Comparison of ENCODE assay signal across 18 cellular contexts in the genomic region with DNA sequence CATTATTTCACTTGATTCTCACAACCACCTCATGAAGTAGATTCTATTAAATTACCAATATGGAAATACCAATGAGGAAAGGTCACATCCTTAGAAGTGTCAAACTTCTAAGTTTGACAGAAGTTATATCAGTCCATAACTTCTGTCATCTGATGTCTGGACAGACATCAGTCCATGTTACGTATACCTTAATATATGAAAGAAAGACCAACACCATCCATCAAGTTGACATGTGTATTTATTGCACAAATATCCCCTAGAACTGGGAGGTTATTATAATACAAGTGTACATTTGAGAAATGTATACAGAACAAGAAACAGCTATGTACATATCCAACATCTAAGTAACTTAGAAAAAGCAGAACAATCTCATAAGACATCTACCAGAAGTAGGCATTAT. TPM values are rescaled to one million over a fixed set of nuclear protein-coding genes. Genes with fewer than 3 reads are reported as not detected.
DNase-seq lines count a peak whose midpoint lies in the region; ATAC-seq, FAIRE-seq and TF ChIP-seq lines count a peak whose summit lies in the region.
"Had no signal": no experiment of that assay in that cellular context is flagged by ENCODE, and none has a peak within 500 bp of the region (broad histone marks: within the 10 kb centered on the region; RNA-seq: fewer than 3 reads in every experiment).

No MANE protein-coding gene starts in this region.

- no peak for TF ChIP-seq CTCF in activated CD8-positive, alpha-beta T cell treated with anti-CD3 and anti-CD28 coated beads for 36 hours (IDR thresholded peaks at IDR 0.05)
- TF ChIP-seq CTCF in HepG2 (CRISPR knock-in tag; IDR thresholded peaks at IDR 0.05) (no peak), right lobe of liver (IDR thresholded peaks at IDR 0.05) (no peak), K562 (IDR thresholded peaks at IDR 0.05 in 2 of 3, conservative IDR thresholded peaks at IDR 0.05 in 1 of 3; ENCODE audit: insufficient read depth in 2 of 3, low read depth in 1 of 3, low read length in 3 of 3) (no peak)

- H3K9me1 ChIP-seq in K562 (ENCODE audit: control insufficient read depth, insufficient read depth, low read length): no peaks in the 10 kb centered on the region

- WGBS in HepG2 (ENCODE audit: low lambda C conversion rate): 100% methylated on average over 1 of the region's 1 CpG
- 90% methylated on average over 1 of the region's 1 CpG for WGBS in right lobe of liver (ENCODE audit: insufficient coverage, low coverage, low lambda C conversion rate, missing lambda C conversion rate)
- WGBS in K562 (ENCODE audit: insufficient coverage, low coverage, missing lambda C conversion rate): 43% methylated on average over 1 of the region's 1 CpG

- CTCF ChIA-PET in activated CD8-positive, alpha-beta T cell treated with anti-CD3 and anti-CD28 coated beads for 36 hours (lab: Charles Lee): interaction anchor here (0.7 to 3.6 kb wide), 3 partner anchors 52 to 366 kb away, joined by 3 to 9 read pairs (median 6); no protein-coding TSS in a partner anchor
- CTCF ChIA-PET in activated CD8-positive, alpha-beta T cell treated with anti-CD3 and anti-CD28 coated beads, Interleukin-2, amount 10 ng/mL, durations not matched to agents 7 days and 5 days (lab: Charles Lee): interaction anchor here (1.1 to 1.8 kb wide), 3 partner anchors 12 to 422 kb away, joined by 4 read pairs; no protein-coding TSS in a partner anchor
- CTCF ChIA-PET in HepG2 (lab: Yijun Ruan, JAX; ENCODE audit: low intra/inter-chr PET ratio, low total read pairs): no interaction called here
- CTCF ChIA-PET in K562 (lab: Yijun Ruan, JAX; ENCODE audit: low intra/inter-chr PET ratio): no interaction called here

- peak overlapping the region; percentile 30 for H3K27ac Mint-ChIP-seq in activated CD8-positive, alpha-beta T cell treated with anti-CD3 and anti-CD28 coated beads for 36 hours
- no peak overlapping the region for H3K27ac Mint-ChIP-seq in activated CD8-positive, alpha-beta T cell treated with anti-CD3 and anti-CD28 coated beads, Interleukin-2, amount 10 ng/mL, durations not matched to agents 7 days and 5 days
- H3K27ac Mint-ChIP-seq: HFFc6, IgD-negative memory B cell had no signal

- H3K4me2 ChIP-seq in HepG2 (ENCODE audit: low read depth, low read length) (no peak overlapping the region), K562 (ENCODE audit: insufficient read depth, low read length) (no peak overlapping the region)

- H3K4me3 ChIP-seq in HepG2 (replicated peaks in 1 of 3; ENCODE audit: insufficient read depth in 1 of 3, low read depth in 2 of 3, low read length in 3 of 3) (no peak overlapping the region), right lobe of liver (no peak overlapping the region), K562 (no peak overlapping the region)
- H3K4me3 ChIP-seq: BLaER1 treated with 17β-estradiol and CSF1 and Interleukin-3, amounts not matched to agents 10 nM and 100 nM; HAP-1 had no signal

- BruUV-seq in HepG2 (replicated peaks; lab: Mats Ljungman, UMichigan): no TSS peak
- no TSS peak for BruUV-seq in K562 (replicated peaks; lab: Mats Ljungman, UMichigan)

- H4K20me1 ChIP-seq in HepG2 (ENCODE audit: insufficient read depth, low read length) (no peaks in the 10 kb centered on the region), K562 (replicated peaks; ENCODE audit: control insufficient read depth, insufficient read depth, low read length) (no peaks in the 10 kb centered on the region)

- H3K27me3 ChIP-seq in HepG2 (ENCODE audit: control insufficient read depth in 1 of 2, insufficient read depth in 2 of 2, low read length in 2 of 2) (no peaks in the 10 kb centered on the region), right lobe of liver (no peaks in the 10 kb centered on the region), K562 (ENCODE audit: control insufficient read depth in 2 of 2, insufficient read depth in 2 of 2, low read length in 2 of 2) (no peaks in the 10 kb centered on the region)
- H3K27me3 ChIP-seq: BLaER1 treated with 17β-estradiol and CSF1 and Interleukin-3, amounts not matched to agents 10 nM and 100 nM had no signal

- TF ChIP-seq EP300 in HepG2 (IDR thresholded peaks at IDR 0.05; ENCODE audit: low read depth in 2 of 2, low read length in 2 of 2) (no peak), HepG2 (CRISPR knock-in tag; IDR thresholded peaks at IDR 0.05; ENCODE audit: borderline replicate concordance) (no peak), K562 (IDR thresholded peaks at IDR 0.05; ENCODE audit: low read length) (no peak)

- in situ Hi-C loops in HepG2 (cut with HindIII; ENCODE audit: extremely low pct_ligation_motif_present, low pct_unique_long_range_greater_than_20kb) (no loop called here), K562 (cut with MboI) (no loop called here), G401 (cut with HindIII; ENCODE audit: low sequenced_read_pairs) (no loop called here)

- H3K36me3 ChIP-seq in HepG2 (replicated peaks in 1 of 2; ENCODE audit: control insufficient read depth in 1 of 2, insufficient read depth in 2 of 2, low read length in 2 of 2) (peaks cover 0 to 19% of the 10 kb centered on the region in 2 experiments; a peak in 2 of 5 replicates), right lobe of liver (peaks cover 0 to 11% (median 0%) of the 10 kb centered on the region in 4 donors), K562 (ENCODE audit: control insufficient read depth, insufficient read depth, low read length) (peaks cover 30% of the 10 kb centered on the region)
- H3K36me3 ChIP-seq: HAP-1 had no signal

- no peaks in the 10 kb centered on the region for H3K27me3 Mint-ChIP-seq in activated CD8-positive, alpha-beta T cell treated with anti-CD3 and anti-CD28 coated beads for 36 hours
- H3K27me3 Mint-ChIP-seq in activated CD8-positive, alpha-beta T cell treated with anti-CD3 and anti-CD28 coated beads, Interleukin-2, amount 10 ng/mL, durations not matched to agents 7 days and 5 days (ENCODE audit: low read depth): no peaks in the 10 kb centered on the region
- H3K27me3 Mint-ChIP-seq: CD4-positive, CD25-positive, alpha-beta regulatory T cell; IgD-negative memory B cell had no signal

- no peaks in the 10 kb centered on the region for H3K9me3 Mint-ChIP-seq in activated CD8-positive, alpha-beta T cell treated with anti-CD3 and anti-CD28 coated beads for 36 hours
- no peaks in the 10 kb centered on the region for H3K9me3 Mint-ChIP-seq in activated CD8-positive, alpha-beta T cell treated with anti-CD3 and anti-CD28 coated beads, Interleukin-2, amount 10 ng/mL, durations not matched to agents 7 days and 5 days (ENCODE audit: insufficient read depth)
- H3K9me3 Mint-ChIP-seq: CD4-positive, CD25-positive, alpha-beta regulatory T cell; HFFc6; IgD-negative memory B cell had no signal

- intact Hi-C loops in activated CD8-positive, alpha-beta T cell treated with anti-CD3 and anti-CD28 coated beads for 36 hours (cut with micrococcal nuclease): no loop called here
- intact Hi-C loops in HepG2 (cut with micrococcal nuclease; ENCODE audit: unreplicated experiment): no loop called here
- intact Hi-C loops in right lobe of liver (cut with DNase I): loop anchor here in 1 of 2 donors (10.0 kb wide), 1 partner anchor 153 kb away; a partner anchor contains a TSS
- intact Hi-C loops in K562 (cut with micrococcal nuclease): no loop called here

- FAIRE-seq in HepG2 (lab: Jason Lieb, UNC) (no peak), K562 (lab: Jason Lieb, UNC) (no peak)
- FAIRE-seq: GM12892 had no signal

- H3K9ac ChIP-seq in HepG2 (ENCODE audit: insufficient read depth, low read depth, low read length) (no peak overlapping the region), K562 (ENCODE audit: insufficient read depth in 1 of 2, low read depth in 2 of 2, low read length in 2 of 2) (no peak overlapping the region)
- H3K9ac ChIP-seq: BLaER1 treated with 17β-estradiol and CSF1 and Interleukin-3, amounts not matched to agents 10 nM and 100 nM had no signal

- POLR2A ChIA-PET in activated CD8-positive, alpha-beta T cell treated with anti-CD3 and anti-CD28 coated beads for 36 hours (lab: Charles Lee): no interaction called here
- POLR2A ChIA-PET in activated CD8-positive, alpha-beta T cell treated with anti-CD3 and anti-CD28 coated beads, Interleukin-2, amount 10 ng/mL, durations not matched to agents 7 days and 5 days (lab: Charles Lee): no interaction called here
- POLR2A ChIA-PET in HepG2 (lab: Yijun Ruan, JAX): interaction anchor here (1.5 kb wide), 1 partner anchor 156 kb away, joined by 5 read pairs; a partner anchor contains a TSS
- POLR2A ChIA-PET in K562 (lab: Yijun Ruan, JAX): interaction anchor here (0.5 to 1.1 kb wide), 4 partner anchors 15 to 156 kb away, joined by 3 to 4 read pairs (median 3); a partner anchor contains a TSS

- no peak for DNase-seq in activated CD8-positive, alpha-beta T cell treated with anti-CD3 and anti-CD28 coated beads for 36 hours
- DNase-seq in activated CD8-positive, alpha-beta T cell treated with anti-CD3 and anti-CD28 coated beads, Interleukin-2, amount 10 ng/mL, durations not matched to agents 7 days and 5 days: no peak
- DNase-seq in HepG2 (ENCODE audit: low spot score) (no peak), right lobe of liver (no peak), K562 (ENCODE audit: extremely low read depth in 1 of 4, low spot score in 3 of 4) (no peak), HCEC 1CT (no peak), G401 (ENCODE audit: low spot score) (no peak)
- DNase-seq: 8988T; AML-193; CD4-positive, CD25-positive, alpha-beta regulatory T cell; DMS79; GOT3; HFFc6 had no signal

- H2AFZ ChIP-seq in HepG2 (ENCODE audit: low read length): no peak overlapping the region
- H2AFZ ChIP-seq in K562 (ENCODE audit: low read depth, low read length): no peak overlapping the region

- H3K79me2 ChIP-seq in HepG2 (ENCODE audit: insufficient read depth, low read length) (no peaks in the 10 kb centered on the region), K562 (ENCODE audit: control insufficient read depth, insufficient read depth, low read length) (no peaks in the 10 kb centered on the region)

- H3K9me3 ChIP-seq in HepG2 (ENCODE audit: low read length) (no peaks in the 10 kb centered on the region), right lobe of liver (no peaks in the 10 kb centered on the region), K562 (replicated peaks; ENCODE audit: control insufficient read depth, insufficient read depth, low read depth, low read length) (no peaks in the 10 kb centered on the region)
- H3K9me3 ChIP-seq: BLaER1 treated with 17β-estradiol and CSF1 and Interleukin-3, amounts not matched to agents 10 nM and 100 nM; HAP-1 had no signal

- H3K4me1 ChIP-seq in HepG2 (ENCODE audit: insufficient read depth, low read length) (peaks cover 7% of the 10 kb centered on the region), right lobe of liver (peaks cover 0 to 3% (median 0%) of the 10 kb centered on the region in 4 donors), K562 (replicated peaks in 1 of 2; ENCODE audit: control insufficient read depth in 2 of 2, insufficient read depth in 2 of 2, low read length in 2 of 2) (peaks cover 4 to 29% of the 10 kb centered on the region in 2 experiments; a peak in 4 of 5 replicates)

- TF ChIP-seq RAD21 in HepG2 (CRISPR knock-in tag; IDR thresholded peaks at IDR 0.05) (no peak), K562 (CRISPR knock-in tag; conservative IDR thresholded peaks at IDR 0.05 in 1 of 2, IDR thresholded peaks at IDR 0.05 in 1 of 2) (no peak)

- ATAC-seq in activated CD8-positive, alpha-beta T cell treated with anti-CD3 and anti-CD28 coated beads for 36 hours: no peak
- ATAC-seq in activated CD8-positive, alpha-beta T cell treated with anti-CD3 and anti-CD28 coated beads, Interleukin-2, amount 10 ng/mL, durations not matched to agents 7 days and 5 days: no peak
- no peak for ATAC-seq in HepG2
- ATAC-seq in right lobe of liver: no peak
- ATAC-seq in K562: no peak
- ATAC-seq in HG02981 (IDR thresholded peaks at IDR 0.05; ENCODE audit: unreplicated experiment): no peak

- H3K36me3 Mint-ChIP-seq in activated CD8-positive, alpha-beta T cell treated with anti-CD3 and anti-CD28 coated beads for 36 hours (ENCODE audit: low read depth): peaks cover 3% of the 10 kb centered on the region
- peaks cover 24% of the 10 kb centered on the region for H3K36me3 Mint-ChIP-seq in activated CD8-positive, alpha-beta T cell treated with anti-CD3 and anti-CD28 coated beads, Interleukin-2, amount 10 ng/mL, durations not matched to agents 7 days and 5 days (ENCODE audit: low read depth)

- TF ChIP-seq POLR2A in HepG2 (IDR thresholded peaks at IDR 0.05; ENCODE audit: insufficient read depth in 1 of 2, low read depth in 2 of 2, low read length in 2 of 2) (no peak), right lobe of liver (IDR thresholded peaks at IDR 0.05) (no peak), K562 (conservative IDR thresholded peaks at IDR 0.05) (no peak)

- H3K4me1 Mint-ChIP-seq in activated CD8-positive, alpha-beta T cell treated with anti-CD3 and anti-CD28 coated beads for 36 hours (ENCODE audit: low read depth): peaks cover 20% of the 10 kb centered on the region
- peaks cover 23% of the 10 kb centered on the region for H3K4me1 Mint-ChIP-seq in activated CD8-positive, alpha-beta T cell treated with anti-CD3 and anti-CD28 coated beads, Interleukin-2, amount 10 ng/mL, durations not matched to agents 7 days and 5 days (ENCODE audit: low read depth)

- H3K4me3 Mint-ChIP-seq in activated CD8-positive, alpha-beta T cell treated with anti-CD3 and anti-CD28 coated beads for 36 hours: no peak overlapping the region
- no peak overlapping the region for H3K4me3 Mint-ChIP-seq in activated CD8-positive, alpha-beta T cell treated with anti-CD3 and anti-CD28 coated beads, Interleukin-2, amount 10 ng/mL, durations not matched to agents 7 days and 5 days
- H3K4me3 Mint-ChIP-seq: CD4-positive, CD25-positive, alpha-beta regulatory T cell; HFFc6; IgD-negative memory B cell had no signal

- H3K27ac ChIP-seq in HepG2 (ENCODE audit: extremely low read length, insufficient read depth, low read length) (no peak overlapping the region), right lobe of liver (no peak overlapping the region), K562 (ENCODE audit: extremely low read depth, low read depth, low read length) (no peak overlapping the region)

RNA-seq across cellular contexts. Expression of a gene that starts 6.5 kb away (rescaled TPM):
- 10 to 100 TPM; 27.0 to 34.1 TPM for total RNA-seq in activated CD8-positive, alpha-beta T cell treated with anti-CD3 and anti-CD28 coated beads for 36 hours
- total RNA-seq in activated CD8-positive, alpha-beta T cell treated with anti-CD3 and anti-CD28 coated beads, Interleukin-2, amount 10 ng/mL, durations not matched to agents 7 days and 5 days: 10 to 100 TPM; 36.4 to 40.9 TPM
- total RNA-seq in HepG2 (2016; rRNA removed; fragmentation: Illumina TruSeq; extraction: Trizol): 23.3 and 24.6 TPM in 2 replicates
- 7.5 and 10.7 TPM in 2 replicates for total RNA-seq in HepG2 (2016; cell fraction: cytosol; rRNA removed; fragmentation: Illumina TruSeq; extraction: Trizol; ENCODE audit: low read depth)
- total RNA-seq in HepG2 (2016; cell fraction: insoluble cytoplasmic fraction; rRNA removed; fragmentation: Illumina TruSeq; extraction: Trizol): 20.2 and 24.5 TPM in 2 replicates
- total RNA-seq in HepG2 (2016; cell fraction: membrane; rRNA removed; fragmentation: Illumina TruSeq; extraction: Trizol): 7.0 and 11.4 TPM in 2 replicates
- 45.4 and 49.6 TPM in 2 replicates for total RNA-seq in HepG2 (2016; cell fraction: nucleus; rRNA removed; fragmentation: Illumina TruSeq; extraction: Trizol)
- polyA plus RNA-seq in HepG2 (2011; rRNA removed): 7.3 and 7.7 TPM in 2 replicates
- polyA plus RNA-seq in HepG2 (2011; cell fraction: cytosol; rRNA removed): 3.5 and 5.4 TPM in 2 replicates
- 8.0 and 8.2 TPM in 2 replicates for polyA plus RNA-seq in HepG2 (2011; cell fraction: nucleus; rRNA removed)
- polyA plus RNA-seq in HepG2 (2012): 7.9 and 14.6 TPM in 2 replicates
- 0.24 and 0.26 TPM in 2 replicates for polyA plus RNA-seq in HepG2 (2016; cell fraction: cytosol; fragmentation: Illumina TruSeq; extraction: Trizol; ENCODE audit: low read depth)
- 6.9 and 7.6 TPM in 2 replicates for polyA plus RNA-seq in HepG2 (2016; cell fraction: insoluble cytoplasmic fraction; fragmentation: Illumina TruSeq; extraction: Trizol; ENCODE audit: low read depth)
- 0.79 and 1.0 TPM in 2 replicates for polyA plus RNA-seq in HepG2 (2016; cell fraction: membrane; fragmentation: Illumina TruSeq; extraction: Trizol; ENCODE audit: low read depth)
- polyA plus RNA-seq in HepG2 (2016; cell fraction: nucleus; fragmentation: Illumina TruSeq; extraction: Trizol; ENCODE audit: insufficient read depth, low read depth): 9.7 TPM in 2 replicates
- 20.8 and 24.5 TPM in 2 replicates for polyA minus RNA-seq in HepG2 (2011; rRNA and poly(A)+ RNA removed; ENCODE audit: low replicate concordance)
- polyA minus RNA-seq in HepG2 (2011; cell fraction: cytosol; rRNA and poly(A)+ RNA removed): 14.7 and 19.0 TPM in 2 replicates
- polyA minus RNA-seq in HepG2 (2011; cell fraction: nucleus; rRNA and poly(A)+ RNA removed): 125 and 131 TPM in 2 replicates
- total RNA-seq in right lobe of liver: 1 to 10 TPM; 3.7 to 9.1 (median 7.6) TPM
- total RNA-seq in K562 (2011; cell fraction: chromatin; rRNA removed; ENCODE audit: low replicate concordance): 73.3 and 301 TPM in 2 replicates
- total RNA-seq in K562 (2011; cell fraction: nucleolus; rRNA removed): 30.5 and 43.6 TPM in 2 replicates
- total RNA-seq in K562 (2011; cell fraction: nucleoplasm; rRNA removed): 73.5 and 111 TPM in 2 replicates
- 12.7 and 13.7 TPM in 2 replicates for total RNA-seq in K562 (2014; rRNA removed)
- 23.4 and 24.9 TPM in 2 replicates for total RNA-seq in K562 (2014; rRNA removed; fragmentation: Illumina TruSeq; extraction: Trizol)
- 18.5 and 20.5 TPM in 2 replicates for total RNA-seq in K562 (2015; rRNA removed; fragmentation: Illumina TruSeq; extraction: Trizol)
- total RNA-seq in K562 (2021): 16.8 and 17.7 TPM in 2 replicates
- polyA plus RNA-seq in K562 (2011; rRNA removed): 13.9 and 17.1 TPM in 2 replicates
- polyA plus RNA-seq in K562 (2011; cell fraction: cytosol; rRNA removed): 6.1 and 7.1 TPM in 2 replicates
- polyA plus RNA-seq in K562 (2011; cell fraction: nucleus; rRNA removed): 20.9 and 22.2 TPM in 2 replicates
- 6.6 and 7.2 TPM in 2 replicates for polyA plus RNA-seq in K562 (2012)
- 9.9 and 10.9 TPM in 2 replicates for polyA plus RNA-seq in K562 (2014; fragmentation: Illumina TruSeq; extraction: Trizol)
- 1 to 10 TPM; 2.7 to 3.6 TPM for polyA plus RNA-seq in K562 (2014; fragmentation: Nextera tagmentation; extraction: Ambion mirVana)
- 7.7 and 12.5 TPM in 2 replicates for polyA plus RNA-seq in K562 (2014; rRNA removed)
- polyA minus RNA-seq in K562 (2011; rRNA and poly(A)+ RNA removed): 163 and 185 TPM in 2 replicates
- polyA minus RNA-seq in K562 (2011; cell fraction: cytosol; rRNA and poly(A)+ RNA removed): 19.0 and 22.0 TPM in 2 replicates
- polyA minus RNA-seq in K562 (2011; cell fraction: nucleus; rRNA and poly(A)+ RNA removed): 56.8 and 88.0 TPM in 2 replicates
- 2.4 and 6.0 TPM in 2 replicates for total RNA-seq in G401 (2014; rRNA removed; shearing (Covaris generic))

Comparison
In these comparisons a context has a peak if more than half of its experiments do, and no peak if none do; other contexts are left out.
1. CTCF ChIA-PET loops: an anchor here in activated CD8-positive, alpha-beta T cell treated with anti-CD3 and anti-CD28 coated beads for 36 hours (0.7 to 3.6 kb wide) and activated CD8-positive, alpha-beta T cell treated with anti-CD3 and anti-CD28 coated beads, Interleukin-2, amount 10 ng/mL, durations not matched to agents 7 days and 5 days (1.1 to 1.8 kb wide); none called in HepG2 and K562.
2. POLR2A ChIA-PET loops: an anchor here in HepG2 (1.5 kb wide) and K562 (0.5 to 1.1 kb wide); none called in activated CD8-positive, alpha-beta T cell treated with anti-CD3 and anti-CD28 coated beads for 36 hours and activated CD8-positive, alpha-beta T cell treated with anti-CD3 and anti-CD28 coated beads, Interleukin-2, amount 10 ng/mL, durations not matched to agents 7 days and 5 days.